In genomic region chr1:20696397-20697333, GRCh38 we compare ENCODE assay signal across 1 cellular context.
TF ChIP-seq lines count a peak whose summit lies in the region.

No MANE protein-coding gene starts in this region.

TF ChIP-seq in HEK293, 187 proteins besides CTCF, POLR2A, EP300 and RAD21 (continued from another document and continues in another):
- TF ChIP-seq PRDM4 (tag by site-specific recombination; IDR thresholded peaks at IDR 0.05) = 0 out of 2 replicates have a peak, but pooled peaks have one; percentile 34
- peak; percentile 12; the same call in 1 of the 2 replicates for TF ChIP-seq ZNF121 (tag by site-specific recombination; IDR thresholded peaks at IDR 0.05)
- TF ChIP-seq ZNF18 (tag by site-specific recombination; IDR thresholded peaks at IDR 0.05) = no peak
- peak; percentile 95 for TF ChIP-seq KLF1 (tag by site-specific recombination; IDR thresholded peaks at IDR 0.05)
- TF ChIP-seq ZNF544 (tag by site-specific recombination; IDR thresholded peaks at IDR 0.05) = no peak
- TF ChIP-seq ZNF211 (tag by site-specific recombination; IDR thresholded peaks at IDR 0.05; ENCODE audit: low read depth) = no peak
- peak; percentile 74 for TF ChIP-seq ZNF2 (tag by site-specific recombination; IDR thresholded peaks at IDR 0.05)
- TF ChIP-seq ZNF768 (tag by site-specific recombination; IDR thresholded peaks at IDR 0.05) = peak; percentile 82; the same call in 1 of the 2 replicates
- peak; percentile 39; the same call in 1 of the 2 replicates for TF ChIP-seq ZNF501 (tag by site-specific recombination; IDR thresholded peaks at IDR 0.05)
- TF ChIP-seq ZNF223 (tag by site-specific recombination; IDR thresholded peaks at IDR 0.05) = 0 out of 2 replicates have a peak, but pooled peaks have one; percentile 7
- TF ChIP-seq ZNF549 (tag by site-specific recombination; IDR thresholded peaks at IDR 0.05) = no peak
- no peak for TF ChIP-seq OVOL3 (tag by site-specific recombination; IDR thresholded peaks at IDR 0.05)
- no peak for TF ChIP-seq ZNF548 (tag by site-specific recombination; IDR thresholded peaks at IDR 0.05)
- no peak for TF ChIP-seq TCF7L2 (IDR thresholded peaks at IDR 0.05; ENCODE audit: borderline replicate concordance, low read depth, low read length)
- TF ChIP-seq ZNF324 (tag by site-specific recombination; IDR thresholded peaks at IDR 0.05) = peak; percentile 65
- TF ChIP-seq ZNF138 (tag by site-specific recombination; IDR thresholded peaks at IDR 0.05; ENCODE audit: borderline replicate concordance) = no peak
- TF ChIP-seq KLF7 (tag by site-specific recombination; IDR thresholded peaks at IDR 0.05; ENCODE audit: borderline replicate concordance) = peak; percentile 70; the same call in 1 of the 2 replicates
- peak; percentile 51; the same call in 1 of the 2 replicates for TF ChIP-seq TSHZ1 (tag by site-specific recombination; IDR thresholded peaks at IDR 0.05; ENCODE audit: borderline replicate concordance)
- no peak for TF ChIP-seq ZNF311 (tag by site-specific recombination; IDR thresholded peaks at IDR 0.05; ENCODE audit: borderline replicate concordance)
- 0 out of 2 replicates have a peak, but pooled peaks have one; percentile 50 for TF ChIP-seq SP2 (tag by site-specific recombination; IDR thresholded peaks at IDR 0.05)
- TF ChIP-seq YY1 (tag by site-specific recombination; IDR thresholded peaks at IDR 0.05) = 0 out of 2 replicates have a peak, but pooled peaks have one; percentile 37
- TF ChIP-seq ZBTB6 (tag by site-specific recombination; IDR thresholded peaks at IDR 0.05) = peak; percentile 58
- TF ChIP-seq KLF17 (tag by site-specific recombination; IDR thresholded peaks at IDR 0.05) = peak; percentile 84
- peak; percentile 85; the same call in 1 of the 2 replicates for TF ChIP-seq ZFP37 (tag by site-specific recombination; IDR thresholded peaks at IDR 0.05)
- TF ChIP-seq ZNF19 (tag by site-specific recombination; IDR thresholded peaks at IDR 0.05; ENCODE audit: low read depth) = no peak
- peak; percentile 99 for TF ChIP-seq GLIS2 (tag by site-specific recombination; IDR thresholded peaks at IDR 0.05)
- TF ChIP-seq ZNF341 (tag by site-specific recombination; IDR thresholded peaks at IDR 0.05; ENCODE audit: low read depth) = peak; percentile 79
- TF ChIP-seq ZSCAN23 (tag by site-specific recombination; IDR thresholded peaks at IDR 0.05) = peak; percentile 59; the same call in 1 of the 2 replicates
- peak; percentile 31; the same call in 1 of the 2 replicates for TF ChIP-seq ZNF843 (tag by site-specific recombination; IDR thresholded peaks at IDR 0.05)
- 0 out of 2 replicates have a peak, but pooled peaks have one; percentile 61 for TF ChIP-seq ZNF280D (tag by site-specific recombination; IDR thresholded peaks at IDR 0.05)
- TF ChIP-seq ZNF664 (tag by site-specific recombination; IDR thresholded peaks at IDR 0.05) = no peak
- peak; percentile 68 for TF ChIP-seq SP7 (tag by site-specific recombination; IDR thresholded peaks at IDR 0.05)
- no peak; the same call in 1 of the 2 replicates for TF ChIP-seq ZNF660 (tag by site-specific recombination; IDR thresholded peaks at IDR 0.05)
- no peak for TF ChIP-seq ZNF248 (tag by site-specific recombination; IDR thresholded peaks at IDR 0.05)
- no peak for TF ChIP-seq ZNF571 (tag by site-specific recombination; IDR thresholded peaks at IDR 0.05)
- TF ChIP-seq ZNF610 (tag by site-specific recombination; IDR thresholded peaks at IDR 0.05; ENCODE audit: borderline replicate concordance) = no peak
- TF ChIP-seq ZBTB8A (tag by site-specific recombination; IDR thresholded peaks at IDR 0.05) = peak; percentile 78
- TF ChIP-seq ZNF335 (tag by site-specific recombination; conservative IDR thresholded peaks at IDR 0.05) = peak; percentile 82
- peak; percentile 78 for TF ChIP-seq IKZF3 (tag by site-specific recombination; IDR thresholded peaks at IDR 0.05)
- no peak for TF ChIP-seq PRDM2 (tag by site-specific recombination; IDR thresholded peaks at IDR 0.05; ENCODE audit: borderline replicate concordance)
